Comparison of ENCODE assay signal across 1 cellular context in the genomic region with DNA sequence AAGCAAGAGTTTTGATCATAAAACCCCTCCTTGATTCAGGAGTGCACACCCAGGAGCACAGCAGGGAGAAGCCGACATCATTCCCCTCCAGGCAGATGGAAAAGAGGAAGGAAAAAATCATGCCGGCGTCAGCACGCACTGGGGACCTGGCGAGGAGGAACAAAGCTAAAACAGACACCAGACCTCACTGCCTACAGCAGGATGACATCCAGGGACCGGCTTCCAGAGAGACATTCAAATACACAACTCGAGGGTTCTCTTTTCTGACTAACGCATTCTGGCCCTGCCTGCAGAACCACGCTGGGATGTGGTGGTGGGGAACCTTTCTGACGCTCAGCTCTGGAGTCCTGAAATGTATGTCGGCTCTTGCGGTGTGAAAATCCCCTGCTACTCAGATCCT.
TF ChIP-seq lines count a peak whose summit lies in the region.

No MANE protein-coding gene starts in this region.

TF ChIP-seq in GM23338, 12 proteins besides CTCF, POLR2A, EP300 and RAD21 (continued from another document):
- TF ChIP-seq, protein P1, sequence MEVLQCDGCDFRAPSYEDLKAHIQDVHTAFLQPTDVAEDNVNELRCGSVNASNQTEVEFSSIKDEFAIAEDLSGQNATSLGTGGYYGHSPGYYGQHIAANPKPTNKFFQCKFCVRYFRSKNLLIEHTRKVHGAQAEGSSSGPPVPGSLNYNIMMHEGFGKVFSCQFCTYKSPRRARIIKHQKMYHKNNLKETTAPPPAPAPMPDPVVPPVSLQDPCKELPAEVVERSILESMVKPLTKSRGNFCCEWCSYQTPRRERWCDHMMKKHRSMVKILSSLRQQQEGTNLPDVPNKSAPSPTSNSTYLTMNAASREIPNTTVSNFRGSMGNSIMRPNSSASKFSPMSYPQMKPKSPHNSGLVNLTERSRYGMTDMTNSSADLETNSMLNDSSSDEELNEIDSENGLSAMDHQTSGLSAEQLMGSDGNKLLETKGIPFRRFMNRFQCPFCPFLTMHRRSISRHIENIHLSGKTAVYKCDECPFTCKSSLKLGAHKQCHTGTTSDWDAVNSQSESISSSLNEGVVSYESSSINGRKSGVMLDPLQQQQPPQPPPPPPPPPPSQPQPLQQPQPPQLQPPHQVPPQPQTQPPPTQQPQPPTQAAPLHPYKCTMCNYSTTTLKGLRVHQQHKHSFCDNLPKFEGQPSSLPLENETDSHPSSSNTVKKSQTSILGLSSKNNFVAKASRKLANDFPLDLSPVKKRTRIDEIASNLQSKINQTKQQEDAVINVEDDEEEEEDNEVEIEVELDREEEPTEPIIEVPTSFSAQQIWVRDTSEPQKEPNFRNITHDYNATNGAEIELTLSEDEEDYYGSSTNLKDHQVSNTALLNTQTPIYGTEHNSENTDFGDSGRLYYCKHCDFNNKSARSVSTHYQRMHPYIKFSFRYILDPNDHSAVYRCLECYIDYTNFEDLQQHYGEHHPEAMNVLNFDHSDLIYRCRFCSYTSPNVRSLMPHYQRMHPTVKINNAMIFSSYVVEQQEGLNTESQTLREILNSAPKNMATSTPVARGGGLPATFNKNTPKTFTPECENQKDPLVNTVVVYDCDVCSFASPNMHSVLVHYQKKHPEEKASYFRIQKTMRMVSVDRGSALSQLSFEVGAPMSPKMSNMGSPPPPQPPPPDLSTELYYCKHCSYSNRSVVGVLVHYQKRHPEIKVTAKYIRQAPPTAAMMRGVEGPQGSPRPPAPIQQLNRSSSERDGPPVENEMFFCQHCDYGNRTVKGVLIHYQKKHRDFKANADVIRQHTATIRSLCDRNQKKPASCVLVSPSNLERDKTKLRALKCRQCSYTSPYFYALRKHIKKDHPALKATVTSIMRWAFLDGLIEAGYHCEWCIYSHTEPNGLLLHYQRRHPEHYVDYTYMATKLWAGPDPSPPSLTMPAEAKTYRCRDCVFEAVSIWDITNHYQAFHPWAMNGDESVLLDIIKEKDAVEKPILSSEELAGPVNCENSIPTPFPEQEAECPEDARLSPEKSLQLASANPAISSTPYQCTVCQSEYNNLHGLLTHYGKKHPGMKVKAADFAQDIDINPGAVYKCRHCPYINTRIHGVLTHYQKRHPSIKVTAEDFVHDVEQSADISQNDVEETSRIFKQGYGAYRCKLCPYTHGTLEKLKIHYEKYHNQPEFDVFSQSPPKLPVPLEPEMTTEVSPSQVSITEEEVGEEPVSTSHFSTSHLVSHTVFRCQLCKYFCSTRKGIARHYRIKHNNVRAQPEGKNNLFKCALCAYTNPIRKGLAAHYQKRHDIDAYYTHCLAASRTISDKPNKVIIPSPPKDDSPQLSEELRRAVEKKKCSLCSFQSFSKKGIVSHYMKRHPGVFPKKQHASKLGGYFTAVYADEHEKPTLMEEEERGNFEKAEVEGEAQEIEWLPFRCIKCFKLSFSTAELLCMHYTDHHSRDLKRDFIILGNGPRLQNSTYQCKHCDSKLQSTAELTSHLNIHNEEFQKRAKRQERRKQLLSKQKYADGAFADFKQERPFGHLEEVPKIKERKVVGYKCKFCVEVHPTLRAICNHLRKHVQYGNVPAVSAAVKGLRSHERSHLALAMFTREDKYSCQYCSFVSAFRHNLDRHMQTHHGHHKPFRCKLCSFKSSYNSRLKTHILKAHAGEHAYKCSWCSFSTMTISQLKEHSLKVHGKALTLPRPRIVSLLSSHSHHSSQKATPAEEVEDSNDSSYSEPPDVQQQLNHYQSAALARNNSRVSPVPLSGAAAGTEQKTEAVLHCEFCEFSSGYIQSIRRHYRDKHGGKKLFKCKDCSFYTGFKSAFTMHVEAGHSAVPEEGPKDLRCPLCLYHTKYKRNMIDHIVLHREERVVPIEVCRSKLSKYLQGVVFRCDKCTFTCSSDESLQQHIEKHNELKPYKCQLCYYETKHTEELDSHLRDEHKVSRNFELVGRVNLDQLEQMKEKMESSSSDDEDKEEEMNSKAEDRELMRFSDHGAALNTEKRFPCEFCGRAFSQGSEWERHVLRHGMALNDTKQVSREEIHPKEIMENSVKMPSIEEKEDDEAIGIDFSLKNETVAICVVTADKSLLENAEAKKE (CRISPR knock-in tag; IDR thresholded peaks at IDR 0.05), result no peak
- TF ChIP-seq EZH2phosphoT487 (IDR thresholded peaks at IDR 0.05; ENCODE audit: unreplicated experiment) (no peak), STAT1 (IDR thresholded peaks at IDR 0.05; ENCODE audit: unreplicated experiment) (no peak), JUNB (IDR thresholded peaks at IDR 0.05; ENCODE audit: unreplicated experiment) (no peak), POLR2AphosphoS5 (IDR thresholded peaks at IDR 0.05; ENCODE audit: low read depth) (no peak), ZNF114 (CRISPR knock-in tag; IDR thresholded peaks at IDR 0.05) (no peak)
- TF ChIP-seq, protein P2, sequence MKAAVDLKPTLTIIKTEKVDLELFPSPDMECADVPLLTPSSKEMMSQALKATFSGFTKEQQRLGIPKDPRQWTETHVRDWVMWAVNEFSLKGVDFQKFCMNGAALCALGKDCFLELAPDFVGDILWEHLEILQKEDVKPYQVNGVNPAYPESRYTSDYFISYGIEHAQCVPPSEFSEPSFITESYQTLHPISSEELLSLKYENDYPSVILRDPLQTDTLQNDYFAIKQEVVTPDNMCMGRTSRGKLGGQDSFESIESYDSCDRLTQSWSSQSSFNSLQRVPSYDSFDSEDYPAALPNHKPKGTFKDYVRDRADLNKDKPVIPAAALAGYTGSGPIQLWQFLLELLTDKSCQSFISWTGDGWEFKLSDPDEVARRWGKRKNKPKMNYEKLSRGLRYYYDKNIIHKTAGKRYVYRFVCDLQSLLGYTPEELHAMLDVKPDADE (IDR thresholded peaks at IDR 0.05), result no peak
- TF ChIP-seq, protein P3, sequence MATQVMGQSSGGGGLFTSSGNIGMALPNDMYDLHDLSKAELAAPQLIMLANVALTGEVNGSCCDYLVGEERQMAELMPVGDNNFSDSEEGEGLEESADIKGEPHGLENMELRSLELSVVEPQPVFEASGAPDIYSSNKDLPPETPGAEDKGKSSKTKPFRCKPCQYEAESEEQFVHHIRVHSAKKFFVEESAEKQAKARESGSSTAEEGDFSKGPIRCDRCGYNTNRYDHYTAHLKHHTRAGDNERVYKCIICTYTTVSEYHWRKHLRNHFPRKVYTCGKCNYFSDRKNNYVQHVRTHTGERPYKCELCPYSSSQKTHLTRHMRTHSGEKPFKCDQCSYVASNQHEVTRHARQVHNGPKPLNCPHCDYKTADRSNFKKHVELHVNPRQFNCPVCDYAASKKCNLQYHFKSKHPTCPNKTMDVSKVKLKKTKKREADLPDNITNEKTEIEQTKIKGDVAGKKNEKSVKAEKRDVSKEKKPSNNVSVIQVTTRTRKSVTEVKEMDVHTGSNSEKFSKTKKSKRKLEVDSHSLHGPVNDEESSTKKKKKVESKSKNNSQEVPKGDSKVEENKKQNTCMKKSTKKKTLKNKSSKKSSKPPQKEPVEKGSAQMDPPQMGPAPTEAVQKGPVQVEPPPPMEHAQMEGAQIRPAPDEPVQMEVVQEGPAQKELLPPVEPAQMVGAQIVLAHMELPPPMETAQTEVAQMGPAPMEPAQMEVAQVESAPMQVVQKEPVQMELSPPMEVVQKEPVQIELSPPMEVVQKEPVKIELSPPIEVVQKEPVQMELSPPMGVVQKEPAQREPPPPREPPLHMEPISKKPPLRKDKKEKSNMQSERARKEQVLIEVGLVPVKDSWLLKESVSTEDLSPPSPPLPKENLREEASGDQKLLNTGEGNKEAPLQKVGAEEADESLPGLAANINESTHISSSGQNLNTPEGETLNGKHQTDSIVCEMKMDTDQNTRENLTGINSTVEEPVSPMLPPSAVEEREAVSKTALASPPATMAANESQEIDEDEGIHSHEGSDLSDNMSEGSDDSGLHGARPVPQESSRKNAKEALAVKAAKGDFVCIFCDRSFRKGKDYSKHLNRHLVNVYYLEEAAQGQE (IDR thresholded peaks at IDR 0.05; ENCODE audit: unreplicated experiment), result no peak
